In genomic region chr20:17731233-17731632, GRCh38 we compare ENCODE assay signal across 39 cellular contexts. TPM values are rescaled to one million over a fixed set of nuclear protein-coding genes. Genes with fewer than 3 reads are reported as not detected.
"Had no signal": no experiment of that assay in that cellular context is flagged by ENCODE, and none has a peak within 500 bp of the region (broad histone marks: within the 10 kb centered on the region; RNA-seq: fewer than 3 reads in every experiment).

No MANE protein-coding gene starts in this region.

- H3K27ac ChIP-seq: KMS-11 had no signal

- DNase-seq: Karpas-422, Kasumi-1, KBM-7, KG1, MG63, MM.1S, MV-4-11, NCI-H1048, NCI-H1092, NCI-H1092 treated with DMSO at 0.1 percent for 48 hours, NCI-H1105, NCI-H1105 treated with DMSO at 0.1 percent for 48 hours, NCI-H1417, NCI-H1417 treated with DMSO at 0.1 percent for 48 hours, NCI-H1436, NCI-H1436 treated with DMSO at 0.1 percent for 48 hours, NCI-H146, NCI-H1694, NCI-H1694 treated with DMSO at 0.1 percent for 48 hours, NCI-H187, NCI-H187 treated with DMSO at 0.1 percent for 48 hours, NCI-H1930, NCI-H2029, NCI-H2029 treated with DMSO at 0.1 percent for 48 hours, NCI-H2081, NCI-H2081 treated with DMSO at 0.1 percent for 48 hours, NCI-H2107, NCI-H2171, NCI-H2171 treated with DMSO at 0.1 percent for 48 hours, NCI-H2227 treated with DMSO at 0.1 percent for 48 hours, NCI-H226, NCI-H345, NCI-H446, NCI-H446 treated with DMSO at 0.1 percent for 48 hours had no signal

- H3K36me3 ChIP-seq: MG63 had no signal

- H3K9me3 ChIP-seq: MG63 had no signal

- H3K4me3 ChIP-seq: MG63 had no signal

- H3K27me3 ChIP-seq: MG63 had no signal

RNA-seq across cellular contexts. Expression of gene BANF2, which starts 31.5 kb away (rescaled TPM):
- total RNA-seq: LHCN-M2, M059J, MCF 10A, NCI-H460 had no signal
